Comparison of ENCODE assay signal across 2 cellular contexts in the genomic region with DNA sequence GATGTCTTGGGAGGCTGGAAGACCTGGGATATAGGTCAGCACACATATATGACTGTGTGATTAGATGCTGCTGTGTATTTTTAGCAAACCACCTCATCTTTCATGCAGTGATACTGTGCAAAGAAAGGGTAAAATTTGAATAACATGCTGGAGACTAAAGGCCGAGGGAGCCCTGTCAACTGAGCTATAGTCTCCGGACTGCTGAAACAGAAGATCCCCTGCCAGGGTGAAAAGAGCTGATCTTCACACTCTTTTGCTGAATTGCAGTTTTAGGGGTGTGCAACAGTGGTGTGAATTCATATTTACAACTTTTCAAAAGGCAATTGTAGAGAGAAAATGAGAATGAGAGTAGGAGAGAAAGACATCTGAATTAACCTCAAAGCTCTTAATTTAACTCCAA.
TF ChIP-seq lines count a peak whose summit lies in the region.

No MANE protein-coding gene starts in this region.

TF ChIP-seq in HepG2, 621 proteins besides CTCF, POLR2A, EP300 and RAD21 (continues in another document):
- TF ChIP-seq, protein P1, sequence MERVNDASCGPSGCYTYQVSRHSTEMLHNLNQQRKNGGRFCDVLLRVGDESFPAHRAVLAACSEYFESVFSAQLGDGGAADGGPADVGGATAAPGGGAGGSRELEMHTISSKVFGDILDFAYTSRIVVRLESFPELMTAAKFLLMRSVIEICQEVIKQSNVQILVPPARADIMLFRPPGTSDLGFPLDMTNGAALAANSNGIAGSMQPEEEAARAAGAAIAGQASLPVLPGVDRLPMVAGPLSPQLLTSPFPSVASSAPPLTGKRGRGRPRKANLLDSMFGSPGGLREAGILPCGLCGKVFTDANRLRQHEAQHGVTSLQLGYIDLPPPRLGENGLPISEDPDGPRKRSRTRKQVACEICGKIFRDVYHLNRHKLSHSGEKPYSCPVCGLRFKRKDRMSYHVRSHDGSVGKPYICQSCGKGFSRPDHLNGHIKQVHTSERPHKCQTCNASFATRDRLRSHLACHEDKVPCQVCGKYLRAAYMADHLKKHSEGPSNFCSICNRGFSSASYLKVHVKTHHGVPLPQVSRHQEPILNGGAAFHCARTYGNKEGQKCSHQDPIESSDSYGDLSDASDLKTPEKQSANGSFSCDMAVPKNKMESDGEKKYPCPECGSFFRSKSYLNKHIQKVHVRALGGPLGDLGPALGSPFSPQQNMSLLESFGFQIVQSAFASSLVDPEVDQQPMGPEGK (CRISPR knock-in tag; IDR thresholded peaks at IDR 0.05), result no peak
- no peak for TF ChIP-seq ZHX1 (CRISPR knock-in tag; IDR thresholded peaks at IDR 0.05; ENCODE audit: low read depth)
- no peak for TF ChIP-seq HOXA7 (CRISPR knock-in tag; IDR thresholded peaks at IDR 0.05)
- peak; percentile 72 for TF ChIP-seq MAFF (IDR thresholded peaks at IDR 0.05; ENCODE audit: low read depth, low read length)
- peak; percentile 46 to 72 for TF ChIP-seq MAFK (conservative IDR thresholded peaks at IDR 0.05 in 1 of 2, IDR thresholded peaks at IDR 0.05 in 1 of 2; ENCODE audit: low read length in 2 of 2)
- no peak for TF ChIP-seq TBX2 (CRISPR knock-in tag; IDR thresholded peaks at IDR 0.05; ENCODE audit: borderline replicate concordance)
- TF ChIP-seq BCLAF1 (IDR thresholded peaks at IDR 0.05), result no peak
- TF ChIP-seq, protein P2, sequence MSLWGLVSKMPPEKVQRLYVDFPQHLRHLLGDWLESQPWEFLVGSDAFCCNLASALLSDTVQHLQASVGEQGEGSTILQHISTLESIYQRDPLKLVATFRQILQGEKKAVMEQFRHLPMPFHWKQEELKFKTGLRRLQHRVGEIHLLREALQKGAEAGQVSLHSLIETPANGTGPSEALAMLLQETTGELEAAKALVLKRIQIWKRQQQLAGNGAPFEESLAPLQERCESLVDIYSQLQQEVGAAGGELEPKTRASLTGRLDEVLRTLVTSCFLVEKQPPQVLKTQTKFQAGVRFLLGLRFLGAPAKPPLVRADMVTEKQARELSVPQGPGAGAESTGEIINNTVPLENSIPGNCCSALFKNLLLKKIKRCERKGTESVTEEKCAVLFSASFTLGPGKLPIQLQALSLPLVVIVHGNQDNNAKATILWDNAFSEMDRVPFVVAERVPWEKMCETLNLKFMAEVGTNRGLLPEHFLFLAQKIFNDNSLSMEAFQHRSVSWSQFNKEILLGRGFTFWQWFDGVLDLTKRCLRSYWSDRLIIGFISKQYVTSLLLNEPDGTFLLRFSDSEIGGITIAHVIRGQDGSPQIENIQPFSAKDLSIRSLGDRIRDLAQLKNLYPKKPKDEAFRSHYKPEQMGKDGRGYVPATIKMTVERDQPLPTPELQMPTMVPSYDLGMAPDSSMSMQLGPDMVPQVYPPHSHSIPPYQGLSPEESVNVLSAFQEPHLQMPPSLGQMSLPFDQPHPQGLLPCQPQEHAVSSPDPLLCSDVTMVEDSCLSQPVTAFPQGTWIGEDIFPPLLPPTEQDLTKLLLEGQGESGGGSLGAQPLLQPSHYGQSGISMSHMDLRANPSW (CRISPR knock-in tag; IDR thresholded peaks at IDR 0.05; ENCODE audit: borderline replicate concordance), result no peak
- TF ChIP-seq, protein P3, sequence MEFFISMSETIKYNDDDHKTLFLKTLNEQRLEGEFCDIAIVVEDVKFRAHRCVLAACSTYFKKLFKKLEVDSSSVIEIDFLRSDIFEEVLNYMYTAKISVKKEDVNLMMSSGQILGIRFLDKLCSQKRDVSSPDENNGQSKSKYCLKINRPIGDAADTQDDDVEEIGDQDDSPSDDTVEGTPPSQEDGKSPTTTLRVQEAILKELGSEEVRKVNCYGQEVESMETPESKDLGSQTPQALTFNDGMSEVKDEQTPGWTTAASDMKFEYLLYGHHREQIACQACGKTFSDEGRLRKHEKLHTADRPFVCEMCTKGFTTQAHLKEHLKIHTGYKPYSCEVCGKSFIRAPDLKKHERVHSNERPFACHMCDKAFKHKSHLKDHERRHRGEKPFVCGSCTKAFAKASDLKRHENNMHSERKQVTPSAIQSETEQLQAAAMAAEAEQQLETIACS (CRISPR knock-in tag; IDR thresholded peaks at IDR 0.05), result no peak

TF ChIP-seq in K562, 482 proteins besides CTCF, POLR2A, EP300 and RAD21 (continued from another document):
- peak; percentile 15; the same call in 1 of the 2 replicates for TF ChIP-seq C11orf30 (IDR thresholded peaks at IDR 0.05; ENCODE audit: low read depth)
